15 cellular contexts compared by ENCODE assay signal in the genomic region with DNA sequence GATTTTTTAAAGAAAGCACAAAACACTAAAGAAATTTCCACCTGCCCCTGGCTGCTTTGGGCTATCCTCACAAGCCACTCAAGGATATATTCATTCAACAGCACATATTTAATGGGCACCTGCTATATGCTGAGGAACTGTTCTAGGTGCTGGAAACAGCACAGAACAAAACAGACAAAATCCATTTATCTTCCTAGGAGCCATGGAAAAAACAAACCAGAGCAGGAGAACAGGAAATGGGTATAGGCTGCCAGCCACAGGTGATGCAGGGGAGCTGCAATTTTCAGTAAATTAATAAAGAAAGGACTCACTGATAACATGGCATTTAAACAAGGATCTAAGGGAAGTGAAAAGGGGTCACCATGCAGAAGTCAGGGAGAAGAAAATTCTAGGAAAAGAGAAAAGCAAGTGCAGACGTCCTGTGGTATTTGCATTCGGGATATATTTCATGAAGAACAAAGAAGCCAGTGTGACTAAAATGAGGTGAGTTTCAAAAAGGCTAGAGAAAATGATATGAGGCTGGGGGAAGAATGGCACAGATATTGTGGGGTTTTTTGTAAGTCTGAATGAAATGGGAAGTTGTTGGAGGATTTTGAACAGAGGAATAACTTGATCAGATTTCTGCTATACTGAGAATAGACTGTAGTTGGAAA.
DNase-seq lines count a peak whose midpoint lies in the region; ATAC-seq, FAIRE-seq and TF ChIP-seq lines count a peak whose summit lies in the region.
"Had no signal": no experiment of that assay in that cellular context is flagged by ENCODE, and none has a peak within 500 bp of the region (broad histone marks: within the 10 kb centered on the region; RNA-seq: fewer than 3 reads in every experiment).

No MANE protein-coding gene starts in this region.

- no peak for ATAC-seq in GM23338
- peak; percentile 37; the same call in 1 of the 2 replicates for ATAC-seq in PC-3
- no peak for ATAC-seq in aorta (ENCODE audit: low FRiP score)
- no peak for ATAC-seq in HG03460 (IDR thresholded peaks at IDR 0.05; ENCODE audit: unreplicated experiment)

- no peak overlapping the region for H3K18ac ChIP-seq in H1 (ENCODE audit: extremely low read depth, low read length)

- no TSS peak for BruUV-seq in PC-3 (replicated peaks; lab: Mats Ljungman, UMichigan)

- no peaks in the 10 kb centered on the region for H3K9me3 ChIP-seq in PC-3 (ENCODE audit: low read length)
- no peaks in the 10 kb centered on the region for H3K9me3 ChIP-seq in H1 (ENCODE audit: insufficient read depth in 2 of 2, low read depth in 1 of 2, low read length in 1 of 2)
- H3K9me3 ChIP-seq in aorta (ENCODE audit: control insufficient read depth, low read length): no peaks in the 10 kb centered on the region
- H3K9me3 ChIP-seq: BLaER1 had no signal

- no peaks in the 10 kb centered on the region for H3K9me2 ChIP-seq in GM23338 (ENCODE audit: insufficient read depth)
- no peaks in the 10 kb centered on the region for H3K9me2 ChIP-seq in PC-3 (replicated peaks; ENCODE audit: low read length)

- H3K4me3 Mint-ChIP-seq in GM23338: no peak overlapping the region

- peak; percentile 30 to 46; a peak in 3 of 4 replicates for TF ChIP-seq CTCF in GM23338 (conservative IDR thresholded peaks at IDR 0.05; ENCODE audit: low read depth in 2 of 2)
- TF ChIP-seq CTCF in PC-3 (conservative IDR thresholded peaks at IDR 0.05; ENCODE audit: low read depth, low read length): peak; percentile 53
- TF ChIP-seq CTCF in H1 (IDR thresholded peaks at IDR 0.05; ENCODE audit: control extremely low read depth in 1 of 3, insufficient read depth in 1 of 3, low read depth in 1 of 3, low read length in 3 of 3): peak in 1 of 3 experiments; percentile 17; a peak in 1 of 4 replicates

- peak; percentile 58 to 59 for TF ChIP-seq RAD21 in H1 (IDR thresholded peaks at IDR 0.05 in 1 of 2, conservative IDR thresholded peaks at IDR 0.05 in 1 of 2; ENCODE audit: low read depth in 2 of 2, low read length in 2 of 2)

- H2AK5ac ChIP-seq in H1 (ENCODE audit: low read depth, low read length): no peak overlapping the region

- H3K36me3 ChIP-seq in GM23338 (ENCODE audit: insufficient read depth) (no peaks in the 10 kb centered on the region), PC-3 (ENCODE audit: low read depth, low read length) (no peaks in the 10 kb centered on the region), H1 (ENCODE audit: control insufficient read depth in 2 of 4, insufficient read depth in 4 of 4, low read length in 3 of 4) (no peaks in the 10 kb centered on the region), aorta (ENCODE audit: control insufficient read depth in 1 of 2, insufficient read depth in 2 of 2, low read length in 1 of 2) (no peaks in the 10 kb centered on the region)
- H3K36me3 ChIP-seq: BLaER1 had no signal

- H3K14ac ChIP-seq in H1 (ENCODE audit: insufficient read length): no peak overlapping the region

- intact Hi-C loops in PC-3 (cut with micrococcal nuclease): no loop called here
- intact Hi-C loops in aorta (cut with DNase I): no loop called here

- no peak overlapping the region for H2AFZ ChIP-seq in GM23338
- no peak overlapping the region for H2AFZ ChIP-seq in PC-3 (ENCODE audit: low read length)
- no peak overlapping the region for H2AFZ ChIP-seq in H1 (ENCODE audit: low read length)

- no peaks in the 10 kb centered on the region for H3K23me2 ChIP-seq in H1 (ENCODE audit: low read depth, low read length)

- DNase-seq in DMS153 (lab: John Stamatoyannopoulos, UW): peak; percentile 6
- no peak for DNase-seq in DMS153 treated with DMSO at 0.1 percent for 48 hours (lab: John Stamatoyannopoulos, UW; ENCODE audit: unreplicated experiment)
- no peak for DNase-seq in GM23338 (ENCODE audit: low spot score)
- peak; percentile 34 for DNase-seq in PC-3
- DNase-seq in H1 (ENCODE audit: low read depth in 1 of 2, low spot score in 2 of 2): no peak
- DNase-seq in aorta: no peak
- DNase-seq in frontal cortex (ENCODE audit: low spot score in 2 of 2): no peak
- DNase-seq: H7, IMR-90, NCI-H146, NCI-H446 treated with DMSO at 0.1 percent for 48 hours had no signal

- no peak overlapping the region for H3K56ac ChIP-seq in H1 (replicated peaks; ENCODE audit: insufficient read length, low read depth, low read length)

- H3K9ac ChIP-seq in PC-3 (ENCODE audit: low read length) (no peak overlapping the region), H1 (replicated peaks in 1 of 4; ENCODE audit: extremely low read depth in 1 of 4, low read depth in 3 of 4, low read length in 3 of 4) (no peak overlapping the region)
- H3K9ac ChIP-seq: BLaER1 had no signal

- H4K20me1 ChIP-seq in GM23338 (replicated peaks; ENCODE audit: insufficient read depth) (no peaks in the 10 kb centered on the region), PC-3 (ENCODE audit: low read length) (no peaks in the 10 kb centered on the region), H1 (replicated peaks in 1 of 2; ENCODE audit: control insufficient read depth in 1 of 2, insufficient read depth in 2 of 2, low read length in 2 of 2) (no peaks in the 10 kb centered on the region)
- H4K20me1 ChIP-seq: BLaER1 had no signal

- H4K8ac ChIP-seq in H1 (ENCODE audit: extremely low read depth, insufficient read depth, low read length): no peak overlapping the region

- CTCF ChIA-PET in PC-3 (lab: Charles Lee): no interaction called here
- CTCF ChIA-PET in H1 (lab: Charles Lee; ENCODE audit: partially characterized antibody): interaction anchor here (0.6 to 2.3 kb wide), 5 partner anchors 13 to 372 kb away, joined by 3 to 5 read pairs (median 4); no protein-coding TSS in a partner anchor

- H3K79me1 ChIP-seq in H1 (ENCODE audit: low read depth, low read length): no peaks in the 10 kb centered on the region

- TF ChIP-seq POLR2A in H1 (IDR thresholded peaks at IDR 0.05; ENCODE audit: control extremely low read depth in 1 of 2, low read depth in 2 of 2, low read length in 2 of 2): no peak

- no peak overlapping the region for H4K5ac ChIP-seq in H1 (ENCODE audit: insufficient read length, low read depth, low read length)

- no peak overlapping the region for H2BK15ac ChIP-seq in H1 (ENCODE audit: low read length)

- H3K27me3 ChIP-seq in GM23338 (ENCODE audit: insufficient read depth) (no peaks in the 10 kb centered on the region), PC-3 (ENCODE audit: low read length) (no peaks in the 10 kb centered on the region), H1 (replicated peaks in 1 of 4; ENCODE audit: control insufficient read depth in 3 of 4, extremely low read depth in 1 of 4, insufficient read depth in 3 of 4, low read length in 3 of 4) (no peaks in the 10 kb centered on the region), aorta (ENCODE audit: control insufficient read depth in 1 of 2, insufficient read depth in 2 of 2, low read length in 1 of 2) (no peaks in the 10 kb centered on the region)
- H3K27me3 ChIP-seq: BLaER1 had no signal

- peaks cover 9% of the 10 kb centered on the region; the same call in 1 of the 2 replicates for H3K4me1 ChIP-seq in GM23338 (ENCODE audit: insufficient read depth)
- no peaks in the 10 kb centered on the region for H3K4me1 ChIP-seq in PC-3 (ENCODE audit: insufficient read depth, low read length)
- no peaks in the 10 kb centered on the region for H3K4me1 ChIP-seq in H1 (replicated peaks in 1 of 4; ENCODE audit: control insufficient read depth in 3 of 4, insufficient read depth in 4 of 4, low read length in 3 of 4)
- peaks cover 0 to 2% of the 10 kb centered on the region in 2 donors for H3K4me1 ChIP-seq in aorta (ENCODE audit: control insufficient read depth in 1 of 2, insufficient read depth in 2 of 2, low read length in 2 of 2)
- H3K4me1 ChIP-seq: BLaER1 had no signal

- H3K27ac Mint-ChIP-seq in GM23338: no peak overlapping the region

- H4K91ac ChIP-seq in H1 (replicated peaks; ENCODE audit: insufficient read length, low read length): no peak overlapping the region

- H3K9me3 Mint-ChIP-seq in GM23338: no peaks in the 10 kb centered on the region

- FAIRE-seq in H1 (lab: Jason Lieb, UNC): no peak
- FAIRE-seq in frontal cortex (lab: Jason Lieb, UNC): no peak

- 96% methylated on average over 2 of the region's 2 CpGs; no CpG with 5 or more reads in 1 of the 2 experiments for WGBS in H1 (ENCODE audit: extremely low coverage in 1 of 2, insufficient coverage in 1 of 2, insufficient read length in 1 of 2, insufficient replicate concordance in 2 of 2, low coverage in 1 of 2, low lambda C conversion rate in 2 of 2, missing lambda C conversion rate in 1 of 2), 2 experiments
- 89% methylated on average over 2 of the region's 2 CpGs for WGBS in aorta, 2 donors

- no peaks in the 10 kb centered on the region for H3K36me3 Mint-ChIP-seq in GM23338 (ENCODE audit: low read depth)

- no peak overlapping the region for H2BK12ac ChIP-seq in H1 (ENCODE audit: low read depth, low read length)

- H3K27ac ChIP-seq in GM23338 (ENCODE audit: low read depth) (no peak overlapping the region), PC-3 (ENCODE audit: low read length) (no peak overlapping the region), H1 (ENCODE audit: low read depth, low read length) (no peak overlapping the region), aorta (ENCODE audit: low read depth in 1 of 2, low read length in 2 of 2) (no peak overlapping the region)
- H3K27ac ChIP-seq: 22Rv1, BLaER1, SK-N-MC had no signal

- H2BK120ac ChIP-seq in H1 (replicated peaks; ENCODE audit: low read depth, low read length): no peak overlapping the region

- peaks cover 2% of the 10 kb centered on the region; the same call in 2 of the 3 replicates for H3K4me1 Mint-ChIP-seq in GM23338

- no peak overlapping the region for H3K4ac ChIP-seq in H1 (replicated peaks; ENCODE audit: insufficient read length, low read depth, low read length)

- no peak overlapping the region for H3K23ac ChIP-seq in H1 (ENCODE audit: insufficient read length)

- no peak overlapping the region for H2BK20ac ChIP-seq in H1 (ENCODE audit: low read length)

- no peak overlapping the region for H2BK5ac ChIP-seq in H1 (ENCODE audit: low read depth, low read length)

- no peaks in the 10 kb centered on the region for H3K27me3 Mint-ChIP-seq in GM23338 (ENCODE audit: insufficient read depth, low read depth, poor library complexity)

- H3K4me3 ChIP-seq in GM23338: no peak overlapping the region
- H3K4me3 ChIP-seq in PC-3 (ENCODE audit: low read length): no peak overlapping the region
- H3K4me3 ChIP-seq in H1 (ENCODE audit: extremely low read depth in 1 of 4, insufficient read depth in 2 of 4, low read depth in 3 of 4, low read length in 4 of 4): no peak overlapping the region
- H3K4me3 ChIP-seq in aorta (ENCODE audit: low read length in 2 of 2): no peak overlapping the region
- H3K4me3 ChIP-seq: BLaER1, SK-N-MC had no signal

- POLR2A ChIA-PET in PC-3 (lab: Charles Lee; ENCODE audit: unreplicated experiment): no interaction called here
- POLR2A ChIA-PET in H1 (lab: Charles Lee; ENCODE audit: partially characterized antibody): no interaction called here

- H3K79me2 ChIP-seq in GM23338 (replicated peaks; ENCODE audit: insufficient read depth) (no peaks in the 10 kb centered on the region), PC-3 (ENCODE audit: low read length) (no peaks in the 10 kb centered on the region), H1 (ENCODE audit: control insufficient read depth in 1 of 2, insufficient read depth in 2 of 2, low read length in 2 of 2) (no peaks in the 10 kb centered on the region)

- H3F3A ChIP-seq in GM23338 (replicated peaks; ENCODE audit: low read depth) (no peaks in the 10 kb centered on the region), PC-3 (ENCODE audit: low read length, unreplicated experiment) (no peaks in the 10 kb centered on the region)

- TF ChIP-seq EP300 in H1 (IDR thresholded peaks at IDR 0.05; ENCODE audit: borderline replicate concordance in 1 of 2, low read depth in 2 of 2, low read length in 2 of 2): no peak

- H3K4me2 ChIP-seq in GM23338 (no peak overlapping the region), PC-3 (ENCODE audit: low read length) (no peak overlapping the region), H1 (ENCODE audit: insufficient read depth in 1 of 2, low read depth in 2 of 2, low read length in 2 of 2) (no peak overlapping the region)
- H3K4me2 ChIP-seq: BLaER1 had no signal

Comparison
In these comparisons a context has a peak if more than half of its experiments do, and no peak if none do; other contexts are left out.
1. DNase-seq: peak in DMS153 (single experiment) and PC-3 (single experiment); none in DMS153 treated with DMSO at 0.1 percent for 48 hours (single experiment), GM23338 (single experiment), H1 (0 of 2), aorta (0 of 2) and frontal cortex (0 of 2).